Comparison of ENCODE assay signal across 3 cellular contexts in genomic region chr2:19465965-19466364, GRCh38.
"Had no signal": no experiment of that assay in that cellular context is flagged by ENCODE, and none has a peak within 500 bp of the region (broad histone marks: within the 10 kb centered on the region; RNA-seq: fewer than 3 reads in every experiment).

No MANE protein-coding gene starts in this region.

- DNase-seq: GDM1, GF-D8 had no signal

- ATAC-seq: GM12878 had no signal

- H3K4me3 ChIP-seq: GM12878 had no signal
